In the genomic region with DNA sequence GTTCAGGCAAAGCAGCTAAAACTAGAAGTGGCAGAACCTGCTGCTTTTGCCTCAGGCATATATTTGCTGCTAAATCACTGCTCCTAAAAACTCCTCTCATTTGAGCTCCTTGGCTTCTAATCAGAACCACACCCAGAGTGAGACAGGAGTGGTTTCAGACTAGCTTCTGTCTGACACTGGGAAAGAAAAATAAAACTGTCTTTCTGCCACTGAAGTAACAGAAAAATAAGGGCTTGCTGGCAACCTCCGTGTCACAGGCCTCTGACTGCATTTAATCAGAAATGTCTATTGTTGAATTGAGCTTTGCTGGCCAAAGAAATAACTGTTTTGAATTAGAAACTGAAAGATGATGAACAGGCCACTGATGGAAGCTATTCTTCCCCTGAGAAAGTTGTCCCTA, we compare ENCODE assay signal across 16 cellular contexts. TPM values are rescaled to one million over a fixed set of nuclear protein-coding genes. Genes with fewer than 3 reads are reported as not detected.
DNase-seq lines count a peak whose midpoint lies in the region; ATAC-seq and TF ChIP-seq lines count a peak whose summit lies in the region.
"Had no signal": no experiment of that assay in that cellular context is flagged by ENCODE, and none has a peak within 500 bp of the region (broad histone marks: within the 10 kb centered on the region; RNA-seq: fewer than 3 reads in every experiment).

No MANE protein-coding gene starts in this region.

- H3K4me2 ChIP-seq in trophoblast cell (ENCODE audit: low read length): no peak overlapping the region

- no peaks in the 10 kb centered on the region for H3K27me3 ChIP-seq in trophoblast cell (ENCODE audit: insufficient read depth, low read length)
- no peaks in the 10 kb centered on the region for H3K27me3 ChIP-seq in vagina

- DNase-seq in Right ventricle myocardium inferior (ENCODE audit: missing footprints) (no peak), cardiac septum (ENCODE audit: low spot score) (no peak), fibroblast of villous mesenchyme (ENCODE audit: low read depth) (peak; percentile 57), trophoblast cell (peak; percentile 47 to 78), vagina (ENCODE audit: extremely low spot score in 2 of 2) (no peak), NCI-H1105 treated with DMSO at 0.1 percent for 48 hours (lab: John Stamatoyannopoulos, UW) (no peak), omental fat pad (ENCODE audit: low spot score) (no peak)
- DNase-seq in stimulated activated naive CD4-positive, alpha-beta T cell (lab: John Stamatoyannopoulos, UW): no peak
- DNase-seq: effector memory CD8-positive, alpha-beta T cell; H7; NCI-H1092 treated with DMSO at 0.1 percent for 48 hours; NK-92 treated with Interleukin-12 subunit alpha and Interleukin-12 subunit beta, amount 100 ng/mL, for 24 hours; SIG-M5 had no signal

- H3K9me3 ChIP-seq in trophoblast cell (ENCODE audit: insufficient read depth, low read depth, low read length) (no peaks in the 10 kb centered on the region), vagina (no peaks in the 10 kb centered on the region)

- intact Hi-C loops in Right ventricle myocardium inferior (cut with DNase I): no loop called here
- intact Hi-C loops in cardiac septum (cut with DNase I): no loop called here
- intact Hi-C loops in vagina (cut with DNase I): no loop called here

- H2BK120ac ChIP-seq in trophoblast cell (ENCODE audit: insufficient read depth, low read length, poor library complexity): no peak overlapping the region

- no peak overlapping the region for H3K9ac ChIP-seq in trophoblast cell (ENCODE audit: low read length)

- H3K4me1 ChIP-seq in trophoblast cell (ENCODE audit: control insufficient read depth in 1 of 2, insufficient read depth in 2 of 2, low read length in 2 of 2) (no peaks in the 10 kb centered on the region), vagina (no peaks in the 10 kb centered on the region)

- H2BK5ac ChIP-seq in trophoblast cell (ENCODE audit: low read depth, low read length, poor library complexity): no peak overlapping the region

- H2AK5ac ChIP-seq in trophoblast cell (ENCODE audit: low read length): no peak overlapping the region

- H4K12ac ChIP-seq in trophoblast cell (ENCODE audit: low read depth, low read length): no peak overlapping the region

- ATAC-seq in Right ventricle myocardium inferior (peak; percentile 72), omental fat pad (ENCODE audit: low FRiP score) (no peak)
- ATAC-seq: activated CD4-positive, CD25-positive, alpha-beta regulatory T cell treated with anti-CD3 and anti-CD28 coated beads, Interleukin-2, amount 50 U/mL, for 24 hours; effector memory CD8-positive, alpha-beta T cell had no signal

- no peak for TF ChIP-seq POLR2A in vagina (IDR thresholded peaks at IDR 0.05)

- H3K36me3 ChIP-seq in trophoblast cell (ENCODE audit: control insufficient read depth in 1 of 2, insufficient read depth in 2 of 2, low read length in 2 of 2) (no peaks in the 10 kb centered on the region), vagina (no peaks in the 10 kb centered on the region)

- H3K18ac ChIP-seq in trophoblast cell (ENCODE audit: low read length): no peak overlapping the region

- no peaks in the 10 kb centered on the region for H3K79me2 ChIP-seq in trophoblast cell (ENCODE audit: control insufficient read depth, insufficient read depth, low read length, poor library complexity)

- H2AFZ ChIP-seq in trophoblast cell (ENCODE audit: insufficient read depth, low read length, poor library complexity): no peak overlapping the region

- no peak overlapping the region for H2BK12ac ChIP-seq in trophoblast cell (ENCODE audit: low read length)

- no peaks in the 10 kb centered on the region for H3K79me1 ChIP-seq in trophoblast cell (ENCODE audit: low read length)

- no peak overlapping the region for H3K14ac ChIP-seq in trophoblast cell (ENCODE audit: low read length)

- TF ChIP-seq CTCF in fibroblast of villous mesenchyme (IDR thresholded peaks at IDR 0.05; ENCODE audit: insufficient read depth, low read depth, low read length) (no peak), vagina (IDR thresholded peaks at IDR 0.05) (no peak), omental fat pad (IDR thresholded peaks at IDR 0.05) (no peak)

- H3K27ac ChIP-seq in trophoblast cell (ENCODE audit: low read depth, low read length) (no peak overlapping the region), vagina (peak overlapping the region; percentile 71)
- H3K27ac ChIP-seq: 22Rv1 had no signal

- no peak overlapping the region for H4K8ac ChIP-seq in trophoblast cell (ENCODE audit: low read depth, low read length)

- H3K4ac ChIP-seq in trophoblast cell (ENCODE audit: low read depth, low read length): no peak overlapping the region

- H4K91ac ChIP-seq in trophoblast cell (ENCODE audit: low read depth, low read length): no peak overlapping the region

- H3K4me3 ChIP-seq in fibroblast of villous mesenchyme (ENCODE audit: low read depth, low read length) (no peak overlapping the region), trophoblast cell (ENCODE audit: low read depth, low read length) (no peak overlapping the region), vagina (no peak overlapping the region)
- H3K4me3 ChIP-seq: lung had no signal

- WGBS in trophoblast cell (ENCODE audit: extremely low coverage, insufficient coverage, insufficient read length): no CpG with 5 or more reads among the region's 1 CpG

- no peak overlapping the region for H3K23ac ChIP-seq in trophoblast cell (ENCODE audit: low read length)

RNA-seq across cellular contexts. Expression of a gene that starts 52.1 kb away (rescaled TPM):
- total RNA-seq in Right ventricle myocardium inferior (17.3 TPM), cardiac septum (19.1 TPM), fibroblast of villous mesenchyme (24.2 and 30.2 TPM in 2 replicates), vagina (11.8 TPM), omental fat pad (10 to 100 TPM; 18.0 to 24.3 (median 20.4) TPM)
- polyA plus RNA-seq in trophoblast cell (2013): 25.1 and 26.9 TPM in 2 replicates

Comparison
In these comparisons a context has a peak if more than half of its experiments do, and no peak if none do; other contexts are left out.
1. DNase-seq: peak in fibroblast of villous mesenchyme (single experiment) and trophoblast cell (2 of 2); none in Right ventricle myocardium inferior (single experiment), cardiac septum (single experiment), vagina (0 of 2), NCI-H1105 treated with DMSO at 0.1 percent for 48 hours (single experiment), stimulated activated naive CD4-positive, alpha-beta T cell (0 of 6) and omental fat pad (single experiment).